ENCODE assay signal across 22 cellular contexts in the genomic region with DNA sequence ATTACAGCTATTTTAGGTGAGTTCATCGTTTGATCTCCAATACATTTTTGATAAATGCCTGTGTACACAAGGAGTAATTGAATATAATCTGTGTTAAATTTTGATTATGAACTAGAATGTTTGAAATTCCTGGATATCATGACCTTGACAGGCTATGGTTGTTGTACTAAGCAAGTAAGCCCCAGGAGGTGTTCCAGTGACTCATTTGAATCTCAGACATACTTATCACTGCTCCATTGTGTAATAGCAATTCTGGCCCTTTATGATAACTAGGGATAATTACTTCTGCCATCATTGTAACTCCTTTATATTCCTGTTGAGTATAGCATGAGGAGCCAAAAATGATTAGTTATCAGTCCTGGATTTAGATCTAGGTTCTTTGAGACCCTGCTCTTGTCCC.
DNase-seq lines count a peak whose midpoint lies in the region; ATAC-seq, FAIRE-seq and TF ChIP-seq lines count a peak whose summit lies in the region.
"Had no signal": no experiment of that assay in that cellular context is flagged by ENCODE, and none has a peak within 500 bp of the region (broad histone marks: within the 10 kb centered on the region; RNA-seq: fewer than 3 reads in every experiment).

No MANE protein-coding gene starts in this region.

- no peaks in the 10 kb centered on the region for H3K4me1 ChIP-seq in mesenchymal stem cell (ENCODE audit: control insufficient read depth, insufficient read depth, low read depth, low read length)
- H3K4me1 ChIP-seq: gastrocnemius medialis, sigmoid colon, SJCRH30, tibial nerve had no signal

- peaks cover 4% of the 10 kb centered on the region for H3K9me3 ChIP-seq in mesenchymal stem cell (ENCODE audit: control insufficient read depth, low read length)
- H3K9me3 ChIP-seq: gastrocnemius medialis, sigmoid colon, SJCRH30, tibial nerve had no signal

- no peak overlapping the region for H3K9ac ChIP-seq in mesenchymal stem cell (ENCODE audit: low read length)

- no peak overlapping the region for H2BK15ac ChIP-seq in mesenchymal stem cell (ENCODE audit: low read depth, poor library complexity, severe bottlenecking)

- H2BK120ac ChIP-seq in mesenchymal stem cell (ENCODE audit: low read depth, low read length) = no peak overlapping the region

- H3K4me3 ChIP-seq in bronchial epithelial cell (ENCODE audit: low read depth, low read length) (no peak overlapping the region), mesenchymal stem cell (ENCODE audit: insufficient read depth in 1 of 2, low read depth in 1 of 2, low read length in 2 of 2) (no peak overlapping the region)
- H3K4me3 ChIP-seq: gastrocnemius medialis, PC-9, sigmoid colon, SJCRH30, tibial nerve had no signal

- H3K4ac ChIP-seq in mesenchymal stem cell (ENCODE audit: low read depth in 1 of 2, low read length in 2 of 2) = no peak overlapping the region

- no peak for ATAC-seq in left lobe of liver
- ATAC-seq: gastrocnemius medialis, HCT116 had no signal

- H3K18ac ChIP-seq in mesenchymal stem cell (ENCODE audit: low read depth in 1 of 2, low read length in 2 of 2) = no peak overlapping the region

- FAIRE-seq in bronchial epithelial cell (lab: Jason Lieb, UNC) = no peak
- FAIRE-seq: GM19239 had no signal

- no peak overlapping the region for H2AK5ac ChIP-seq in mesenchymal stem cell (ENCODE audit: low read length, severe bottlenecking)

- no peak overlapping the region for H3K4me2 ChIP-seq in mesenchymal stem cell (ENCODE audit: low read length, poor library complexity, severe bottlenecking)
- H3K4me2 ChIP-seq: PC-9 had no signal

- no peak overlapping the region for H4K91ac ChIP-seq in mesenchymal stem cell (ENCODE audit: low read length)

- DNase-seq in HS-5 (ENCODE audit: low read depth) = peak; percentile 4
- DNase-seq in RKO (ENCODE audit: low spot score) = peak; percentile 21
- DNase-seq in bronchial epithelial cell (ENCODE audit: low read depth) = peak; percentile 34
- no peak for DNase-seq in mesenchymal stem cell
- no peak for DNase-seq in activated T-cell treated with anti-CD3 and anti-CD28 coated beads, Interleukin-2, amount 50 U/mL, for 1 hour
- no peak for DNase-seq in activated naive CD4-positive, alpha-beta T cell treated with anti-CD3 and anti-CD28 coated beads, Interleukin-2, amount 50 U/mL, for 16 hours
- no peak for DNase-seq in left lobe of liver (ENCODE audit: low spot score)
- DNase-seq: activated CD4-positive, alpha-beta T cell treated with anti-CD3 and anti-CD28 coated beads for 48 hours; activated naive CD4-positive, alpha-beta T cell treated with Interleukin-2 at 50 U/mL for 16 hours; activated T-cell treated with anti-CD3 and anti-CD28 coated beads, Interleukin-2, amount 50 U/mL, for 48 hours; amygdala; CD4-positive, alpha-beta T cell; cerebellar nuclear complex; gastrocnemius medialis; islet precursor cell; PC-9; sigmoid colon; SJCRH30; stimulated activated CD8-positive, alpha-beta memory T cell treated with anti-CD3 and anti-CD28 coated beads, Interleukin-4, amount 100 ng/mL, for 48 hours had no signal

- no peak overlapping the region for H2BK5ac ChIP-seq in mesenchymal stem cell (ENCODE audit: low read depth, low read length, poor library complexity, severe bottlenecking)

- H3K36me3 ChIP-seq in bronchial epithelial cell (ENCODE audit: control insufficient read depth, insufficient read depth, low read length) (no peaks in the 10 kb centered on the region), mesenchymal stem cell (ENCODE audit: control insufficient read depth in 1 of 2, insufficient read depth in 2 of 2, low read depth in 1 of 2, low read length in 2 of 2) (no peaks in the 10 kb centered on the region)
- H3K36me3 ChIP-seq: gastrocnemius medialis, sigmoid colon, SJCRH30, tibial nerve had no signal

- H2AFZ ChIP-seq in mesenchymal stem cell (ENCODE audit: low read depth, low read length) = no peak overlapping the region
- H2AFZ ChIP-seq: PC-9 had no signal

- H3K23ac ChIP-seq in mesenchymal stem cell (ENCODE audit: low read length in 2 of 2) = no peak overlapping the region

- no peak for TF ChIP-seq CTCF in bronchial epithelial cell (IDR thresholded peaks at IDR 0.05; ENCODE audit: insufficient read depth, low read length, severe bottlenecking)

- no peak overlapping the region for H3K14ac ChIP-seq in mesenchymal stem cell (ENCODE audit: low read length in 2 of 2)

- H3K79me1 ChIP-seq in mesenchymal stem cell (replicated peaks; ENCODE audit: low read length, poor library complexity, severe bottlenecking) = no peaks in the 10 kb centered on the region

- WGBS in mesenchymal stem cell = no CpG with 5 or more reads among the region's 1 CpG

- no peak overlapping the region for H2BK12ac ChIP-seq in mesenchymal stem cell (ENCODE audit: low read length in 2 of 2)

- H3K27me3 ChIP-seq in bronchial epithelial cell (ENCODE audit: control insufficient read depth, insufficient read depth, low read length) (no peaks in the 10 kb centered on the region), mesenchymal stem cell (ENCODE audit: control insufficient read depth in 1 of 2, insufficient read depth in 1 of 2, low read length in 2 of 2) (no peaks in the 10 kb centered on the region)
- H3K27me3 ChIP-seq: gastrocnemius medialis, sigmoid colon, SJCRH30, tibial nerve had no signal

- peak overlapping the region; percentile 26 for H3K27ac ChIP-seq in mesenchymal stem cell (ENCODE audit: low read length, poor library complexity, severe bottlenecking)
- H3K27ac ChIP-seq: gastrocnemius medialis, PC-9, sigmoid colon, SJCRH30, tibial nerve had no signal

- H4K8ac ChIP-seq in mesenchymal stem cell (ENCODE audit: low read length) = no peak overlapping the region

Comparison
In these comparisons a context has a peak if more than half of its experiments do, and no peak if none do; other contexts are left out.
1. DNase-seq: peak in HS-5 (single experiment), RKO (single experiment) and bronchial epithelial cell (single experiment); none in mesenchymal stem cell (single experiment), activated T-cell treated with anti-CD3 and anti-CD28 coated beads, Interleukin-2, amount 50 U/mL, for 1 hour (single experiment), activated naive CD4-positive, alpha-beta T cell treated with anti-CD3 and anti-CD28 coated beads, Interleukin-2, amount 50 U/mL, for 16 hours (single experiment) and left lobe of liver (single experiment).